In genomic region chr7:42237162-42237821, GRCh38 we compare ENCODE assay signal across 8 cellular contexts. TPM values are rescaled to one million over a fixed set of nuclear protein-coding genes. Genes with fewer than 3 reads are reported as not detected.
DNase-seq lines count a peak whose midpoint lies in the region; ATAC-seq and TF ChIP-seq lines count a peak whose summit lies in the region.

GLI3 (minus strand) TSS chr7:42237209; CDS start chr7:42223253, 13,956 bp downstream.

- POLR2A ChIA-PET in SK-N-SH (lab: Yijun Ruan, JAX), result no interaction called here

- TF ChIP-seq EP300 in SK-N-SH (IDR thresholded peaks at IDR 0.05; ENCODE audit: borderline replicate concordance in 1 of 2, low read depth in 1 of 2, low read length in 1 of 2), result no peak; a peak in 1 of 4 replicates

- H3K4me3 Mint-ChIP-seq in stimulated activated naive CD8-positive, alpha-beta T cell treated with anti-CD3 and anti-CD28 coated beads, Interleukin-15, Interleukin-2, amounts not matched to agents 100 ng/mL and 50 ng/mL, for 24 hours, result peak within 1 kb of the TSS; percentile 73

- H3K9me3 ChIP-seq in BLaER1 (no peaks in the 10 kb centered on the region), SK-N-SH (no peaks in the 10 kb centered on the region)
- H3K9me3 ChIP-seq in effector memory CD4-positive, alpha-beta T cell (ENCODE audit: control insufficient read depth, low read length), result no peaks in the 10 kb centered on the region

- H3K9ac ChIP-seq in BLaER1 (peak within 1 kb of the TSS; percentile 85), SK-N-SH (no peak within 1 kb of the TSS)

- under 1% methylated on average over 35 of the region's 58 CpGs for WGBS in SK-N-SH (ENCODE audit: low lambda C conversion rate)
- 1% methylated on average over 52 of the region's 58 CpGs for WGBS in lower leg skin, 2 donors

- TF ChIP-seq CTCF in SK-N-SH (IDR thresholded peaks at IDR 0.05), result peak; percentile 38
- no peak for TF ChIP-seq CTCF in lower leg skin (IDR thresholded peaks at IDR 0.05)

- H3K27me3 ChIP-seq in BLaER1, result no peaks in the 10 kb centered on the region
- peaks cover 87% of the 10 kb centered on the region for H3K27me3 ChIP-seq in SK-N-SH (ENCODE audit: insufficient read depth)
- peaks cover 20% of the 10 kb centered on the region for H3K27me3 ChIP-seq in effector memory CD4-positive, alpha-beta T cell (replicated peaks; ENCODE audit: control insufficient read depth, insufficient read depth, low read length, poor library complexity, severe bottlenecking)

- no peaks in the 10 kb centered on the region for H3K9me2 ChIP-seq in SK-N-SH

- H3K4me3 ChIP-seq in BLaER1 (peak within 1 kb of the TSS; percentile 94), SK-N-SH (ENCODE audit: low read depth in 2 of 2, low read length in 1 of 2) (peak within 1 kb of the TSS; percentile 49 to 77), lower leg skin (ENCODE audit: low read depth, poor library complexity, severe bottlenecking) (peak within 1 kb of the TSS; percentile 78)
- peak within 1 kb of the TSS; percentile 25 for H3K4me3 ChIP-seq in effector memory CD4-positive, alpha-beta T cell (ENCODE audit: insufficient read depth, low read depth, low read length, poor library complexity, severe bottlenecking)

- H4K20me1 ChIP-seq in BLaER1 (peaks cover 33% of the 10 kb centered on the region), SK-N-SH (ENCODE audit: insufficient read depth) (no peaks in the 10 kb centered on the region)

- H3K4me1 ChIP-seq in BLaER1 (peaks cover 23% of the 10 kb centered on the region), SK-N-SH (ENCODE audit: control insufficient read depth in 1 of 2, insufficient read depth in 2 of 2, low read depth in 1 of 2, low read length in 1 of 2) (peaks cover 0 to 4% of the 10 kb centered on the region in 2 experiments; a peak in 2 of 4 replicates)
- peaks cover 13% of the 10 kb centered on the region for H3K4me1 ChIP-seq in effector memory CD4-positive, alpha-beta T cell (ENCODE audit: control insufficient read depth, insufficient read depth, low read length, poor library complexity, severe bottlenecking)

- H3K27ac ChIP-seq in BLaER1 (peak within 1 kb of the TSS; percentile 83), SK-N-SH (ENCODE audit: low read depth in 2 of 2, low read length in 1 of 2) (no peak within 1 kb of the TSS)
- no peak within 1 kb of the TSS for H3K27ac ChIP-seq in effector memory CD4-positive, alpha-beta T cell (ENCODE audit: insufficient read depth, low read length, poor library complexity, severe bottlenecking)

- peak within 1 kb of the TSS; percentile 89 for H2AFZ ChIP-seq in SK-N-SH (ENCODE audit: low read depth)

- peak within 1 kb of the TSS; percentile 96 for H3K4me2 ChIP-seq in BLaER1
- H3K4me2 ChIP-seq in SK-N-SH, result peak within 1 kb of the TSS; percentile 97

- no peak within 1 kb of the TSS for H3K27ac Mint-ChIP-seq in stimulated activated naive CD8-positive, alpha-beta T cell treated with anti-CD3 and anti-CD28 coated beads, Interleukin-15, Interleukin-2, amounts not matched to agents 100 ng/mL and 50 ng/mL, for 24 hours

- H3F3A ChIP-seq in SK-N-SH (replicated peaks; ENCODE audit: insufficient read depth), result peaks cover 7% of the 10 kb centered on the region

- H3K4me1 Mint-ChIP-seq in stimulated activated naive CD8-positive, alpha-beta T cell treated with anti-CD3 and anti-CD28 coated beads, Interleukin-15, Interleukin-2, amounts not matched to agents 100 ng/mL and 50 ng/mL, for 24 hours (ENCODE audit: low read depth), result peaks cover 7% of the 10 kb centered on the region

- no peaks in the 10 kb centered on the region for H3K36me3 Mint-ChIP-seq in stimulated activated naive CD8-positive, alpha-beta T cell treated with anti-CD3 and anti-CD28 coated beads, Interleukin-15, Interleukin-2, amounts not matched to agents 100 ng/mL and 50 ng/mL, for 24 hours (ENCODE audit: low read depth)

- no peak for TF ChIP-seq RAD21 in SK-N-SH (IDR thresholded peaks at IDR 0.05; ENCODE audit: low read length)

- TF ChIP-seq POLR2A in lower leg skin (IDR thresholded peaks at IDR 0.05), result peak in 1 of 2 donors; percentile 46

- no peaks in the 10 kb centered on the region for H3K79me2 ChIP-seq in SK-N-SH (ENCODE audit: insufficient read depth)

- DNase-seq in SK-N-SH, result peak; percentile 54
- DNase-seq in effector memory CD4-positive, alpha-beta T cell, result no peak
- peak; percentile 89 to 97 for DNase-seq in lower leg skin (ENCODE audit: low spot score in 2 of 2)
- no peak for DNase-seq in NK-92 treated with Interleukin-12 subunit alpha and Interleukin-12 subunit beta, amount 100 ng/mL, for 24 hours (lab: John Stamatoyannopoulos, UW)

- CTCF ChIA-PET in SK-N-SH (lab: Yijun Ruan, JAX), result no interaction called here

- H3K9me3 Mint-ChIP-seq in stimulated activated naive CD8-positive, alpha-beta T cell treated with anti-CD3 and anti-CD28 coated beads, Interleukin-15, Interleukin-2, amounts not matched to agents 100 ng/mL and 50 ng/mL, for 24 hours, result no peaks in the 10 kb centered on the region

- H3K36me3 ChIP-seq in BLaER1 (no peaks in the 10 kb centered on the region), SK-N-SH (replicated peaks in 1 of 2; ENCODE audit: control insufficient read depth in 1 of 2, insufficient read depth in 2 of 2, low read length in 1 of 2) (no peaks in the 10 kb centered on the region)
- no peaks in the 10 kb centered on the region for H3K36me3 ChIP-seq in effector memory CD4-positive, alpha-beta T cell (ENCODE audit: control insufficient read depth, insufficient read depth, low read length)

- peaks cover 73% of the 10 kb centered on the region for H3K27me3 Mint-ChIP-seq in stimulated activated naive CD8-positive, alpha-beta T cell treated with anti-CD3 and anti-CD28 coated beads, Interleukin-15, Interleukin-2, amounts not matched to agents 100 ng/mL and 50 ng/mL, for 24 hours

- intact Hi-C loops in lower leg skin (cut with DNase I; ENCODE audit: low total_unique reads), result no loop called here

- ATAC-seq in GM18858 (IDR thresholded peaks at IDR 0.05; ENCODE audit: unreplicated experiment) (peak; percentile 85), HG03139 (IDR thresholded peaks at IDR 0.05; ENCODE audit: unreplicated experiment) (peak; percentile 53)

TF ChIP-seq in SK-N-SH, 30 proteins besides CTCF, POLR2A, EP300 and RAD21:
- TF ChIP-seq MAX (IDR thresholded peaks at IDR 0.05; ENCODE audit: low read depth) (peak; percentile 20; the same call in 1 of the 2 replicates), SIN3A (IDR thresholded peaks at IDR 0.05; ENCODE audit: borderline replicate concordance, low read depth, low read length) (no peak), FOSL2 (IDR thresholded peaks at IDR 0.05; ENCODE audit: borderline replicate concordance, low read depth) (peak; percentile 68; the same call in 1 of the 2 replicates), JUND (IDR thresholded peaks at IDR 0.05) (peak; percentile 45)
- TF ChIP-seq, protein P1, sequence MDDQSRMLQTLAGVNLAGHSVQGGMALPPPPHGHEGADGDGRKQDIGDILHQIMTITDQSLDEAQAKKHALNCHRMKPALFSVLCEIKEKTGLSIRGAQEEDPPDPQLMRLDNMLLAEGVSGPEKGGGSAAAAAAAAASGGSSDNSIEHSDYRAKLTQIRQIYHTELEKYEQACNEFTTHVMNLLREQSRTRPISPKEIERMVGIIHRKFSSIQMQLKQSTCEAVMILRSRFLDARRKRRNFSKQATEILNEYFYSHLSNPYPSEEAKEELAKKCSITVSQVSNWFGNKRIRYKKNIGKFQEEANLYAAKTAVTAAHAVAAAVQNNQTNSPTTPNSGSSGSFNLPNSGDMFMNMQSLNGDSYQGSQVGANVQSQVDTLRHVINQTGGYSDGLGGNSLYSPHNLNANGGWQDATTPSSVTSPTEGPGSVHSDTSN (IDR thresholded peaks at IDR 0.05), result peak; percentile 93
TF ChIP-seq in SK-N-SH: peak in this region for 4.

RNA-seq across cellular contexts. Expression of gene GLI3, which starts in this region (rescaled TPM):
- polyA plus RNA-seq in SK-N-SH (2012; rRNA removed), result 0.08 and 0.10 TPM in 2 replicates
- polyA plus RNA-seq in SK-N-SH (2012; cell fraction: cytosol; rRNA removed), result 0.03 and 0.08 TPM in 2 replicates
- 0.01 and 0.05 TPM in 2 replicates for polyA plus RNA-seq in SK-N-SH (2012; cell fraction: nucleus; rRNA removed)
- total RNA-seq in lower leg skin, result 10 to 100 TPM; 16.4 to 28.2 (median 18.3) TPM

Comparison
In these comparisons a context has a peak if more than half of its experiments do, and no peak if none do; other contexts are left out.
1. Peak in DNase-seq, H3K4me3 ChIP-seq and H3K4me2 ChIP-seq in SK-N-SH; RNA of the gene not detected or under 1 TPM.
2. H3K4me3 ChIP-seq: peak in every context shown above with its lines; median percentile 94 in BLaER1; 78 in lower leg skin; 63 in SK-N-SH; 25 in effector memory CD4-positive, alpha-beta T cell.
3. DNase-seq: peak in lower leg skin (2 of 2); none in effector memory CD4-positive, alpha-beta T cell (0 of 3) and NK-92 treated with Interleukin-12 subunit alpha and Interleukin-12 subunit beta, amount 100 ng/mL, for 24 hours (single experiment).